Comparison of ENCODE assay signal across 8 cellular contexts in the genomic region with DNA sequence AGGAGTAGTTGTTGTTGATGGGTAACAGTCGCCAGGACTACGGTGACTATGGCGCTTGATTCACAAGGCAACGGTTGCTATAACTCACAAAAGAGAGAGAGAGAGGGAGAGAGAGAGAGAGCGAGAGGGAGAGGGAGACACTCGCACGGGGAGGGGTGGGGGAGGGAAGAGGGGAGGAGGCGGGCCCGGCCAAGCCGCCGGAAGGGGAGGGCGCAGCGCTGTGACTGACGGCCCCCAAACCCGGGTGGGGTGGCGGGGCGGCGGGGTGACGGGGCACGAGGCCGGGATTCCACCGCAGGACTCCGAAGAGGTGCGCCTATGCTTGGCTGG. TPM values are rescaled to one million over a fixed set of nuclear protein-coding genes. Genes with fewer than 3 reads are reported as not detected.
DNase-seq lines count a peak whose midpoint lies in the region; ATAC-seq and TF ChIP-seq lines count a peak whose summit lies in the region.

Gene RFX3 (minus strand): TSS at position 166 of the 330 bp plus-strand sequence. CDS start 130,413 bp downstream, outside the sequence.

- H3K4me3 ChIP-seq in GM12865 (ENCODE audit: low read depth, low read length) (peak within 1 kb of the TSS; percentile 92), heart right ventricle (peak within 1 kb of the TSS; percentile 64 to 90 (median 80)), upper lobe of left lung (peak within 1 kb of the TSS; percentile 68 to 97 (median 78))

- TF ChIP-seq EP300 in upper lobe of left lung (IDR thresholded peaks at IDR 0.05), result peak in 1 of 4 donors; percentile 17

- H3K36me3 ChIP-seq in heart right ventricle (peaks cover 0 to 9% (median 0%) of the 10 kb centered on the region in 9 donors), upper lobe of left lung (no peaks in the 10 kb centered on the region)

- H3K9me3 ChIP-seq in heart right ventricle (no peaks in the 10 kb centered on the region), upper lobe of left lung (no peaks in the 10 kb centered on the region)

- TF ChIP-seq CTCF in GM12865 (IDR thresholded peaks at IDR 0.05; ENCODE audit: insufficient read depth, low read depth, low read length, missing control alignments) (no peak), heart right ventricle (IDR thresholded peaks at IDR 0.05) (no peak), upper lobe of left lung (IDR thresholded peaks at IDR 0.05) (no peak)

- no peak for TF ChIP-seq POLR2A in upper lobe of left lung (IDR thresholded peaks at IDR 0.05)

- ATAC-seq in HG02852 (IDR thresholded peaks at IDR 0.05; ENCODE audit: unreplicated experiment) (peak; percentile 51), heart right ventricle (peak; percentile 94 to 99 (median 97)), upper lobe of left lung (ENCODE audit: low FRiP score in 2 of 2) (peak; percentile 95 to 98)

- intact Hi-C loops in heart right ventricle (cut with DNase I), result loop anchor here in 5 of 10 donors (5.0 to 10.0 kb wide), 5 partner anchors 51 to 684 kb away; partner anchors contain the start of gene PUM3 (in 3 of the 5)

- 0 to 1% (median 0%) methylated on average over 15 to 24 of the region's 24 CpGs for WGBS in adipose tissue, 3 donors
- WGBS in heart right ventricle, 2 donors, result 1% methylated on average over 24 of the region's 24 CpGs
- WGBS in upper lobe of left lung, 2 donors, result 0% methylated on average over 9 to 24 of the region's 24 CpGs

- H3K27ac ChIP-seq in adipose tissue (ENCODE audit: low read depth, low read length), result peak within 1 kb of the TSS; percentile 99
- peak within 1 kb of the TSS; percentile 99 to 100 (median 100) for H3K27ac ChIP-seq in heart right ventricle
- H3K27ac ChIP-seq in upper lobe of left lung, result peak within 1 kb of the TSS; percentile 97 to 100 (median 99)

- no peaks in the 10 kb centered on the region for H3K27me3 ChIP-seq in heart right ventricle
- no peaks in the 10 kb centered on the region for H3K27me3 ChIP-seq in upper lobe of left lung

- DNase-seq in GM12865 (ENCODE audit: low read depth) (peak; percentile 97), NCI-H1436 (lab: John Stamatoyannopoulos, UW) (peak; percentile 94), SW480 (ENCODE audit: low spot score) (peak; percentile 90), heart right ventricle (peak; percentile 92 to 93), pons (ENCODE audit: low spot score) (peak; percentile 96), upper lobe of left lung (peak; percentile 90 to 98)

- H3K4me1 ChIP-seq in heart right ventricle (peaks cover 0 to 38% (median 28%) of the 10 kb centered on the region in 9 donors), upper lobe of left lung (peaks cover 12 to 31% (median 20%) of the 10 kb centered on the region in 4 donors)

RNA-seq across cellular contexts. Expression of gene RFX3, which starts in this region (rescaled TPM):
- polyA plus RNA-seq in adipose tissue, result 1 to 10 TPM in 2 of 3 donors, under 1 TPM in 1; 0.79 to 1.3 (median 1.0) TPM
- total RNA-seq in heart right ventricle, result 1 to 10 TPM; 3.0 to 5.9 (median 3.9) TPM
- polyA plus RNA-seq in heart right ventricle, result 1 to 10 TPM in 1 of 2 donors, under 1 TPM in 1; 0.43 to 1.8 TPM
- total RNA-seq in upper lobe of left lung, result 10 to 100 TPM in 5 of 6 donors, 1 to 10 TPM in 1; 7.3 to 32.0 (median 19.9) TPM

Comparison
In these comparisons a context has a peak if more than half of its experiments do, and no peak if none do; other contexts are left out.
1. Peak in every context shown above with its lines: DNase-seq, ATAC-seq, H3K4me3 ChIP-seq and H3K27ac ChIP-seq.